ENCODE assay signal across 8 cellular contexts in the genomic region with DNA sequence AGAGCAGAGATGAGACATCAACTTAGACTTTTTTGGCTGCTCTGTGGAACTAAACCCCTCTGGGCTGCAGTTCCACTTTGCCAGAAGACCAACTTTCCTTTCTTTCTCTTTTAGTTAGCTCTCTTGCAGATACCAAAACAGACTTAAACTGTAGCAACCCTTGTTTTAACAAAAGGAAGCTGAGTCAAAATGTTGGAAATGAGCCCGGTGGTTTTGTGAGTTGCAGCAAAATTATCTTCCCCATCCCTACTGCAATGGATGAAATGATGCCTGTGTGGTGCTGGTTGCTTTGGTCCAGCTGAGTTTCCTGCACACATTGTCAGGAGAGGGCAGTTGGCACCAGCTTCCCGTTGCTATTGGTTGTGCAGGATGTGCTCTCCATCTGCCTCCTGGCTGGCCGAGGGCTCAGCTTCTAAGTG.
DNase-seq lines count a peak whose midpoint lies in the region; ATAC-seq lines count a peak whose summit lies in the region.

No MANE protein-coding gene starts in this region.

- H3K36me3 Mint-ChIP-seq in dendritic cell treated with granulocyte-macrophage colony-stimulating factor and Interleukin-4, amounts not matched to agents 40 ng/mL and 50 ng/mL, for 4 days (ENCODE audit: low read depth) = peaks cover 34% of the 10 kb centered on the region
- peaks cover 0 to 17% (median 12%) of the 10 kb centered on the region in 3 donors for H3K36me3 Mint-ChIP-seq in naive thymus-derived CD8-positive, alpha-beta T cell

- no peaks in the 10 kb centered on the region for H3K27me3 Mint-ChIP-seq in dendritic cell treated with granulocyte-macrophage colony-stimulating factor and Interleukin-4, amounts not matched to agents 40 ng/mL and 50 ng/mL, for 4 days
- H3K27me3 Mint-ChIP-seq in naive thymus-derived CD8-positive, alpha-beta T cell = no peaks in the 10 kb centered on the region

- no peaks in the 10 kb centered on the region for H3K9me3 Mint-ChIP-seq in dendritic cell treated with granulocyte-macrophage colony-stimulating factor and Interleukin-4, amounts not matched to agents 40 ng/mL and 50 ng/mL, for 4 days
- H3K9me3 Mint-ChIP-seq in naive thymus-derived CD8-positive, alpha-beta T cell = no peaks in the 10 kb centered on the region

- peaks cover 46% of the 10 kb centered on the region for H3K4me1 Mint-ChIP-seq in dendritic cell treated with granulocyte-macrophage colony-stimulating factor and Interleukin-4, amounts not matched to agents 40 ng/mL and 50 ng/mL, for 4 days (ENCODE audit: low read depth)
- H3K4me1 Mint-ChIP-seq in naive thymus-derived CD8-positive, alpha-beta T cell = peaks cover 27 to 61% (median 51%) of the 10 kb centered on the region in 4 donors

- peak; percentile 93 for DNase-seq in EH (ENCODE audit: low read depth)
- peak; percentile 8 for DNase-seq in NCI-H69 (lab: John Stamatoyannopoulos, UW)
- DNase-seq in naive thymus-derived CD8-positive, alpha-beta T cell = no peak
- no peak for DNase-seq in NCI-H2171 (lab: John Stamatoyannopoulos, UW)
- no peak for DNase-seq in HuH-7.5 (ENCODE audit: low spot score)
- no peak for DNase-seq in NCI-H146 treated with DMSO at 0.1 percent for 48 hours (lab: John Stamatoyannopoulos, UW; ENCODE audit: unreplicated experiment)

- peak; percentile 24 for ATAC-seq in GM21447 (IDR thresholded peaks at IDR 0.05; ENCODE audit: unreplicated experiment)
- peak; percentile 34 to 42 for ATAC-seq in naive thymus-derived CD8-positive, alpha-beta T cell

- intact Hi-C loops in dendritic cell treated with granulocyte-macrophage colony-stimulating factor and Interleukin-4, amounts not matched to agents 40 ng/mL and 50 ng/mL, for 4 days (cut with micrococcal nuclease) = no loop called here

- peak overlapping the region; percentile 40 for H3K4me3 Mint-ChIP-seq in dendritic cell treated with granulocyte-macrophage colony-stimulating factor and Interleukin-4, amounts not matched to agents 40 ng/mL and 50 ng/mL, for 4 days
- peak overlapping the region; percentile 77 to 93 (median 82) for H3K4me3 Mint-ChIP-seq in naive thymus-derived CD8-positive, alpha-beta T cell

- POLR2A ChIA-PET in naive thymus-derived CD8-positive, alpha-beta T cell (lab: Charles Lee) = interaction anchor here (0.5 kb wide), 1 partner anchor 8 kb away, joined by 3 read pairs; no protein-coding TSS in a partner anchor

- H3K27ac Mint-ChIP-seq in dendritic cell treated with granulocyte-macrophage colony-stimulating factor and Interleukin-4, amounts not matched to agents 40 ng/mL and 50 ng/mL, for 4 days = peak overlapping the region; percentile 50
- peak overlapping the region; percentile 72 to 96 (median 86) for H3K27ac Mint-ChIP-seq in naive thymus-derived CD8-positive, alpha-beta T cell

Comparison
In these comparisons a context has a peak if more than half of its experiments do, and no peak if none do; other contexts are left out.
1. DNase-seq: peak in EH (single experiment) and NCI-H69 (single experiment); none in naive thymus-derived CD8-positive, alpha-beta T cell (0 of 10), NCI-H2171 (single experiment), HuH-7.5 (single experiment) and NCI-H146 treated with DMSO at 0.1 percent for 48 hours (single experiment).